27 cellular contexts compared by ENCODE assay signal in genomic region chr2:145325485-145325884, GRCh38.
"Had no signal": no experiment of that assay in that cellular context is flagged by ENCODE, and none has a peak within 500 bp of the region (broad histone marks: within the 10 kb centered on the region; RNA-seq: fewer than 3 reads in every experiment).

No MANE protein-coding gene starts in this region.

- H3K36me3 Mint-ChIP-seq: memory B cell; mesothelial cell of epicardium; naive B cell; stimulated activated effector memory CD8-positive, alpha-beta T cell treated with anti-CD3 and anti-CD28 coated beads, Interleukin-12 subunit alpha, Interleukin-12 subunit beta, amount 100 ng/mL, for 72 hours had no signal

- H3K9me3 ChIP-seq: esophagus squamous epithelium, lower lobe of right lung, mucosa of descending colon, ovary, psoas muscle, sigmoid colon, thoracic aorta, transverse colon, upper lobe of right lung, uterus had no signal

- H3K4me3 ChIP-seq: dorsolateral prefrontal cortex, esophagus squamous epithelium, lower lobe of right lung, mucosa of descending colon, ovary, psoas muscle, sigmoid colon, thoracic aorta, transverse colon, upper lobe of right lung, uterus had no signal

- DNase-seq: dorsolateral prefrontal cortex; effector CD4-positive, alpha-beta T cell; esophagus squamous epithelium; hypothalamus; immature natural killer cell; islet precursor cell; left ventricle myocardium superior; lower lobe of right lung; mucosa of descending colon; naive B cell; nephron progenitor cell; nucleus accumbens; ovary; posterior cingulate gyrus; psoas muscle; right cardiac atrium; sigmoid colon; stimulated activated CD4-positive, alpha-beta T cell treated with anti-CD3 and anti-CD28 coated beads, Interleukin-2, amount 100 ng/mL, for 24 hours; stimulated activated CD4-positive, alpha-beta T cell treated with anti-CD3 and anti-CD28 coated beads, Interleukin-4, amount 100 ng/mL, for 24 hours; stimulated activated naive CD8-positive, alpha-beta T cell treated with anti-CD3 and anti-CD28 coated beads, Interleukin-15, Interleukin-2, amounts not matched to agents 100 U/mL and 50 U/mL, for 24 hours; transverse colon; upper lobe of right lung; uterus had no signal

- H3K4me1 Mint-ChIP-seq: memory B cell; nephron progenitor cell; stimulated activated effector memory CD8-positive, alpha-beta T cell treated with anti-CD3 and anti-CD28 coated beads, Interleukin-12 subunit alpha, Interleukin-12 subunit beta, amount 100 ng/mL, for 72 hours had no signal

- ATAC-seq: left ventricle myocardium superior; lower lobe of right lung; mucosa of descending colon; psoas muscle; right cardiac atrium; stimulated activated effector memory CD8-positive, alpha-beta T cell treated with anti-CD3 and anti-CD28 coated beads, Interleukin-12 subunit alpha, Interleukin-12 subunit beta, amount 100 ng/mL, for 72 hours; stimulated activated naive CD8-positive, alpha-beta T cell treated with anti-CD3 and anti-CD28 coated beads, Interleukin-15, Interleukin-2, amounts not matched to agents 100 U/mL and 50 U/mL, for 24 hours; upper lobe of right lung had no signal

- H3K27me3 ChIP-seq: dorsolateral prefrontal cortex, esophagus squamous epithelium, ovary, sigmoid colon, transverse colon, upper lobe of right lung, uterus had no signal

- H3K27ac ChIP-seq: dorsolateral prefrontal cortex, esophagus squamous epithelium, lower lobe of right lung, ovary, psoas muscle, sigmoid colon, thoracic aorta, transverse colon, upper lobe of right lung, uterus had no signal

- H3K9me3 Mint-ChIP-seq: memory B cell; mesothelial cell of epicardium; naive B cell; nephron progenitor cell; stimulated activated effector memory CD8-positive, alpha-beta T cell treated with anti-CD3 and anti-CD28 coated beads, Interleukin-12 subunit alpha, Interleukin-12 subunit beta, amount 100 ng/mL, for 72 hours had no signal

- H3K4me1 ChIP-seq: esophagus squamous epithelium, lower lobe of right lung, psoas muscle, sigmoid colon, transverse colon, upper lobe of right lung, uterus had no signal

- H3K27ac Mint-ChIP-seq: immature natural killer cell; memory B cell; mesothelial cell of epicardium; naive B cell; nephron progenitor cell; stimulated activated effector memory CD8-positive, alpha-beta T cell treated with anti-CD3 and anti-CD28 coated beads, Interleukin-12 subunit alpha, Interleukin-12 subunit beta, amount 100 ng/mL, for 72 hours had no signal

- H3K27me3 Mint-ChIP-seq: memory B cell, naive B cell had no signal

- H3K36me3 ChIP-seq: esophagus squamous epithelium, lower lobe of right lung, ovary, sigmoid colon, thoracic aorta, transverse colon, upper lobe of right lung, uterus had no signal

- H3K4me3 Mint-ChIP-seq: memory B cell; mesothelial cell of epicardium; naive B cell; nephron progenitor cell; stimulated activated effector memory CD8-positive, alpha-beta T cell treated with anti-CD3 and anti-CD28 coated beads, Interleukin-12 subunit alpha, Interleukin-12 subunit beta, amount 100 ng/mL, for 72 hours had no signal
